1 cellular context compared by ENCODE assay signal in the genomic region with DNA sequence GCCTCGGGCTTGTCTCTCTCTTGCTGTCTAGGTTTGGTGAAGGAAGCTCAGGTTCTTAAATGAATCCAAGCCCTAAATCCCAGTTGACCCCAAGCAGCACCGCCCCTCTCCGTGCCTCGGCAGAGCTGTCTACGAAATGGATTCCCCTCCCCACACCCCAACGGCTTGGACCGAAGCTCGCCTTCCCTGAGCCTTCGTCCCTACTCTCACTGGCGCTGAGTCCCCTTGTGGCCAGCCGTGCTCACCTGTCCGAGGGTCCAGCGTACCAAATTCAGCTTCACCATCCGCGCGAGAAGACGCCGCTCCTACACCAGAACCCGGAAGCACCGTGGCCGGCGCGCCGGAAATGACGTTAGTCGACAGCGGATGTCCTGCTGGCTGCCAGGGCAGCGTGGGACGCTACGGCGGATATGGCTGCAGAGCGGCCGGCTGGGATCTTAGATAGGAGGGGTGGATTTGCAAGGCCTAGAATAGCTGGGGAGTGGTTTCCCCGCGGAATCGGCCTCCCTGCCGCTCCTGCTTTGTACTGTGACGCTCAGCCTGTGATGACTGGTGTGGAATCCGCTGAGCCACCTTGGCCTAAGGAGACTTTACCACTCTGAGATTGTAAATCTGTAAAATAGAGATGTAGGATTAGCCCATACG.
A peak's percentile ranks its signal among the peaks of the same experiment; 100 is the strongest.
TF ChIP-seq lines count a peak whose summit lies in the region.

A gene (minus strand): TSS at position 325 of the 645 bp plus-strand sequence. CDS start 2,201 bp downstream, outside the sequence.

TF ChIP-seq in GM12878, 131 proteins besides CTCF, POLR2A, EP300 and RAD21 (continued from another document):
- TF ChIP-seq, protein P1, sequence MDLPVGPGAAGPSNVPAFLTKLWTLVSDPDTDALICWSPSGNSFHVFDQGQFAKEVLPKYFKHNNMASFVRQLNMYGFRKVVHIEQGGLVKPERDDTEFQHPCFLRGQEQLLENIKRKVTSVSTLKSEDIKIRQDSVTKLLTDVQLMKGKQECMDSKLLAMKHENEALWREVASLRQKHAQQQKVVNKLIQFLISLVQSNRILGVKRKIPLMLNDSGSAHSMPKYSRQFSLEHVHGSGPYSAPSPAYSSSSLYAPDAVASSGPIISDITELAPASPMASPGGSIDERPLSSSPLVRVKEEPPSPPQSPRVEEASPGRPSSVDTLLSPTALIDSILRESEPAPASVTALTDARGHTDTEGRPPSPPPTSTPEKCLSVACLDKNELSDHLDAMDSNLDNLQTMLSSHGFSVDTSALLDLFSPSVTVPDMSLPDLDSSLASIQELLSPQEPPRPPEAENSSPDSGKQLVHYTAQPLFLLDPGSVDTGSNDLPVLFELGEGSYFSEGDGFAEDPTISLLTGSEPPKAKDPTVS (IDR thresholded peaks at IDR 0.05; ENCODE audit: low read depth, low read length): no peak
- TF ChIP-seq ZNF207 (IDR thresholded peaks at IDR 0.05; ENCODE audit: borderline replicate concordance) (peak; percentile 60; the same call in 1 of the 2 replicates), PML (IDR thresholded peaks at IDR 0.05; ENCODE audit: low read length) (peak; percentile 68), MTA2 (IDR thresholded peaks at IDR 0.05; ENCODE audit: low read depth) (no peak), RCOR1 (conservative IDR thresholded peaks at IDR 0.05; ENCODE audit: low read depth, low read length) (no peak), MXI1 (IDR thresholded peaks at IDR 0.05; ENCODE audit: low read depth, low read length) (peak; percentile 99), GABPA (IDR thresholded peaks at IDR 0.05; ENCODE audit: low read depth) (peak; percentile 98), KLF5 (IDR thresholded peaks at IDR 0.05; ENCODE audit: partially characterized antibody) (peak; percentile 40), WRNIP1 (IDR thresholded peaks at IDR 0.05; ENCODE audit: borderline replicate concordance, low read depth, low read length) (no peak), POU2F2 (IDR thresholded peaks at IDR 0.05; ENCODE audit: borderline replicate concordance, low read depth, low read length) (peak; percentile 50; the same call in 1 of the 3 replicates), STAT1 (conservative IDR thresholded peaks at IDR 0.05) (no peak), ZZZ3 (IDR thresholded peaks at IDR 0.05; ENCODE audit: control insufficient read depth, insufficient read length, low read depth) (no peak)
- TF ChIP-seq, protein P2, sequence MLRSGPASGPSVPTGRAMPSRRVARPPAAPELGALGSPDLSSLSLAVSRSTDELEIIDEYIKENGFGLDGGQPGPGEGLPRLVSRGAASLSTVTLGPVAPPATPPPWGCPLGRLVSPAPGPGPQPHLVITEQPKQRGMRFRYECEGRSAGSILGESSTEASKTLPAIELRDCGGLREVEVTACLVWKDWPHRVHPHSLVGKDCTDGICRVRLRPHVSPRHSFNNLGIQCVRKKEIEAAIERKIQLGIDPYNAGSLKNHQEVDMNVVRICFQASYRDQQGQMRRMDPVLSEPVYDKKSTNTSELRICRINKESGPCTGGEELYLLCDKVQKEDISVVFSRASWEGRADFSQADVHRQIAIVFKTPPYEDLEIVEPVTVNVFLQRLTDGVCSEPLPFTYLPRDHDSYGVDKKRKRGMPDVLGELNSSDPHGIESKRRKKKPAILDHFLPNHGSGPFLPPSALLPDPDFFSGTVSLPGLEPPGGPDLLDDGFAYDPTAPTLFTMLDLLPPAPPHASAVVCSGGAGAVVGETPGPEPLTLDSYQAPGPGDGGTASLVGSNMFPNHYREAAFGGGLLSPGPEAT (IDR thresholded peaks at IDR 0.05; ENCODE audit: low read depth): peak; percentile 92
- TF ChIP-seq, protein P3, sequence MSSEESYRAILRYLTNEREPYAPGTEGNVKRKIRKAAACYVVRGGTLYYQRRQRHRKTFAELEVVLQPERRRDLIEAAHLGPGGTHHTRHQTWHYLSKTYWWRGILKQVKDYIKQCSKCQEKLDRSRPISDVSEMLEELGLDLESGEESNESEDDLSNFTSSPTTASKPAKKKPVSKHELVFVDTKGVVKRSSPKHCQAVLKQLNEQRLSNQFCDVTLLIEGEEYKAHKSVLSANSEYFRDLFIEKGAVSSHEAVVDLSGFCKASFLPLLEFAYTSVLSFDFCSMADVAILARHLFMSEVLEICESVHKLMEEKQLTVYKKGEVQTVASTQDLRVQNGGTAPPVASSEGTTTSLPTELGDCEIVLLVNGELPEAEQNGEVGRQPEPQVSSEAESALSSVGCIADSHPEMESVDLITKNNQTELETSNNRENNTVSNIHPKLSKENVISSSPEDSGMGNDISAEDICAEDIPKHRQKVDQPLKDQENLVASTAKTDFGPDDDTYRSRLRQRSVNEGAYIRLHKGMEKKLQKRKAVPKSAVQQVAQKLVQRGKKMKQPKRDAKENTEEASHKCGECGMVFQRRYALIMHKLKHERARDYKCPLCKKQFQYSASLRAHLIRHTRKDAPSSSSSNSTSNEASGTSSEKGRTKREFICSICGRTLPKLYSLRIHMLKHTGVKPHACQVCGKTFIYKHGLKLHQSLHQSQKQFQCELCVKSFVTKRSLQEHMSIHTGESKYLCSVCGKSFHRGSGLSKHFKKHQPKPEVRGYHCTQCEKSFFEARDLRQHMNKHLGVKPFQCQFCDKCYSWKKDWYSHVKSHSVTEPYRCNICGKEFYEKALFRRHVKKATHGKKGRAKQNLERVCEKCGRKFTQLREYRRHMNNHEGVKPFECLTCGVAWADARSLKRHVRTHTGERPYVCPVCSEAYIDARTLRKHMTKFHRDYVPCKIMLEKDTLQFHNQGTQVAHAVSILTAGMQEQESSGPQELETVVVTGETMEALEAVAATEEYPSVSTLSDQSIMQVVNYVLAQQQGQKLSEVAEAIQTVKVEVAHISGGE (CRISPR knock-in tag; IDR thresholded peaks at IDR 0.05): no peak
- TF ChIP-seq, protein P4, sequence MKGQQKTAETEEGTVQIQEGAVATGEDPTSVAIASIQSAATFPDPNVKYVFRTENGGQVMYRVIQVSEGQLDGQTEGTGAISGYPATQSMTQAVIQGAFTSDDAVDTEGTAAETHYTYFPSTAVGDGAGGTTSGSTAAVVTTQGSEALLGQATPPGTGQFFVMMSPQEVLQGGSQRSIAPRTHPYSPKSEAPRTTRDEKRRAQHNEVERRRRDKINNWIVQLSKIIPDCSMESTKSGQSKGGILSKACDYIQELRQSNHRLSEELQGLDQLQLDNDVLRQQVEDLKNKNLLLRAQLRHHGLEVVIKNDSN (IDR thresholded peaks at IDR 0.05; ENCODE audit: borderline replicate concordance, extremely low read length, insufficient read depth, low read depth, low read length): no peak
- TF ChIP-seq, protein P5, sequence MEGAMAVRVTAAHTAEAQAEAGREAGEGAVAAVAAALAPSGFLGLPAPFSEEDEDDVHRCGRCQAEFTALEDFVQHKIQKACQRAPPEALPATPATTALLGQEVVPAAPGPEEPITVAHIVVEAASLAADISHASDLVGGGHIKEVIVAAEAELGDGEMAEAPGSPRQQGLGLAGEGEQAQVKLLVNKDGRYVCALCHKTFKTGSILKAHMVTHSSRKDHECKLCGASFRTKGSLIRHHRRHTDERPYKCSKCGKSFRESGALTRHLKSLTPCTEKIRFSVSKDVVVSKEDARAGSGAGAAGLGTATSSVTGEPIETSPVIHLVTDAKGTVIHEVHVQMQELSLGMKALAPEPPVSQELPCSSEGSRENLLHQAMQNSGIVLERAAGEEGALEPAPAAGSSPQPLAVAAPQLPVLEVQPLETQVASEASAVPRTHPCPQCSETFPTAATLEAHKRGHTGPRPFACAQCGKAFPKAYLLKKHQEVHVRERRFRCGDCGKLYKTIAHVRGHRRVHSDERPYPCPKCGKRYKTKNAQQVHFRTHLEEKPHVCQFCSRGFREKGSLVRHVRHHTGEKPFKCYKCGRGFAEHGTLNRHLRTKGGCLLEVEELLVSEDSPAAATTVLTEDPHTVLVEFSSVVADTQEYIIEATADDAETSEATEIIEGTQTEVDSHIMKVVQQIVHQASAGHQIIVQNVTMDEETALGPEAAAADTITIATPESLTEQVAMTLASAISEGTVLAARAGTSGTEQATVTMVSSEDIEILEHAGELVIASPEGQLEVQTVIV (IDR thresholded peaks at IDR 0.05; ENCODE audit: borderline replicate concordance, partially characterized antibody): peak; percentile 83
